Comparison of ENCODE assay signal across 26 cellular contexts in the genomic region with DNA sequence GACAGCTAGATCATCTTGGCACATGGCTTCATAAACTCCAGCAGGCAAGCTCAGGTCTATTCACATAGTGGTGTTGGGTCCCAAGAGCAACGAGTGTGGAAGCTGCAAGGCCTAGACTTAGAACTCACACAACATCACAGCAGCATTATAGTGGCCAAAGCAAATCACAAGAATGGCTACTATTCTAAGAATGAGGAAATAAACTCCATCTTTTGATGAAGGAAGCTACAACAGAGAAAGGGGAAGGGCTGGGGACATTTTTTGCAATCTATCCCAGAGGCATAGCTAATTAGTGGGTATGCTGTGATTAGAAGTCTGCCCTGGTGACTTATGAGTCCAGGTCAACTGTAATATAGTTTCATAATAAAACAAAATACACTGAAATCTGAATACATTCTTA.
"Had no signal": no experiment of that assay in that cellular context is flagged by ENCODE, and none has a peak within 500 bp of the region (broad histone marks: within the 10 kb centered on the region; RNA-seq: fewer than 3 reads in every experiment).

No MANE protein-coding gene starts in this region.

- H3K4me3 Mint-ChIP-seq: effector memory CD8-positive, alpha-beta T cell; immature natural killer cell; natural killer cell; stimulated activated effector memory CD8-positive, alpha-beta T cell treated with anti-CD3 and anti-CD28 coated beads, Interleukin-12 subunit alpha, Interleukin-12 subunit beta, amount 100 ng/mL, for 72 hours had no signal

- H3K36me3 Mint-ChIP-seq: immature natural killer cell; natural killer cell; stimulated activated effector memory CD8-positive, alpha-beta T cell treated with anti-CD3 and anti-CD28 coated beads, Interleukin-12 subunit alpha, Interleukin-12 subunit beta, amount 100 ng/mL, for 72 hours had no signal

- H3K27ac Mint-ChIP-seq: effector memory CD8-positive, alpha-beta T cell; immature natural killer cell; natural killer cell; stimulated activated effector memory CD8-positive, alpha-beta T cell treated with anti-CD3 and anti-CD28 coated beads, Interleukin-12 subunit alpha, Interleukin-12 subunit beta, amount 100 ng/mL, for 72 hours had no signal

- H3K9me3 Mint-ChIP-seq: effector memory CD8-positive, alpha-beta T cell; immature natural killer cell; stimulated activated effector memory CD8-positive, alpha-beta T cell treated with anti-CD3 and anti-CD28 coated beads, Interleukin-12 subunit alpha, Interleukin-12 subunit beta, amount 100 ng/mL, for 72 hours had no signal

- H3K4me1 Mint-ChIP-seq: immature natural killer cell; natural killer cell; stimulated activated effector memory CD8-positive, alpha-beta T cell treated with anti-CD3 and anti-CD28 coated beads, Interleukin-12 subunit alpha, Interleukin-12 subunit beta, amount 100 ng/mL, for 72 hours had no signal

- FAIRE-seq: endometrium, urothelium cell line had no signal

- H3K4me1 ChIP-seq: esophagus squamous epithelium, heart right ventricle, lower lobe of right lung, thyroid gland had no signal

- H3K27me3 ChIP-seq: esophagus squamous epithelium, ovary, stomach, thyroid gland had no signal

- H3K36me3 ChIP-seq: esophagus squamous epithelium, heart right ventricle, lower lobe of right lung, ovary, stomach, thyroid gland had no signal

- H3K9me3 ChIP-seq: esophagus squamous epithelium, heart right ventricle, lower lobe of right lung, ovary, stomach, thyroid gland had no signal

- ATAC-seq: effector memory CD8-positive, alpha-beta T cell; heart right ventricle; left ventricle myocardium superior; lower lobe of right lung; natural killer cell; sciatic nerve; stimulated activated effector memory CD8-positive, alpha-beta T cell treated with anti-CD3 and anti-CD28 coated beads, Interleukin-12 subunit alpha, Interleukin-12 subunit beta, amount 100 ng/mL, for 72 hours had no signal

- DNase-seq: cortex of kidney; effector memory CD8-positive, alpha-beta T cell; erythroblast; esophagus squamous epithelium; foreskin melanocyte; glutamatergic neuron; heart right ventricle; hypothalamus; immature natural killer cell; islet precursor cell; kidney glomerular epithelial cell; left ventricle myocardium superior; lower lobe of right lung; natural killer cell; occipital lobe; ovary; stimulated activated CD4-positive, alpha-beta T cell treated with anti-CD3 and anti-CD28 coated beads, Interleukin-2, amount 100 ng/mL, for 24 hours; stimulated activated CD4-positive, alpha-beta T cell treated with anti-CD3 and anti-CD28 coated beads, Interleukin-4, amount 100 ng/mL, for 24 hours; stimulated activated naive CD4-positive, alpha-beta T cell treated with Interleukin-2 at 50 U/mL for 16 hours; stomach; thyroid gland; trophoblast cell had no signal

- H3K27ac ChIP-seq: esophagus squamous epithelium, heart right ventricle, lower lobe of right lung, ovary, thyroid gland had no signal

- H3K4me3 ChIP-seq: esophagus squamous epithelium, heart right ventricle, lower lobe of right lung, ovary, stomach, thyroid gland had no signal

- H3K27me3 Mint-ChIP-seq: effector memory CD8-positive, alpha-beta T cell had no signal
